ENCODE assay signal across 1 cellular context in the genomic region with DNA sequence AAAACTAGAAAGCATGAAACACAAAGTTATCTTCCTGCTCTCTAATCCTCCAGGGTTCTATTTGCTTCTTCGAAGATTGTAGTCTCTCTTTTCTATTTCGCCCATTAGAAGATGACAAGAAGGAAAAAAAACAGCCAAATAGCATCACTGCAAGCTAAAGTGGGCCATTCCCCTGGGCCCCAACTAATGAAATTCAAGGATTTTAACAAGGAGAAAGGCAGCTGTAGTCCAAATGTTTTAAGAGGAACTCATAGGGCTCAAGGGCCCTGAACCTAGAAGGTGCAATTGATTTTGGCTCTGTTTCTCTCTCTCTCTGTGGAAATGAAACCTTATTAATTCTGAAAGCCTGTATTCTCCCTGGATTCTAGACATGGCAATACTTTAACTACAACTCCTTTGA.
TF ChIP-seq lines count a peak whose summit lies in the region.

No MANE protein-coding gene starts in this region.

TF ChIP-seq in GM23338, 12 proteins besides CTCF, POLR2A, EP300 and RAD21 (continued from another document):
- TF ChIP-seq, protein P1, sequence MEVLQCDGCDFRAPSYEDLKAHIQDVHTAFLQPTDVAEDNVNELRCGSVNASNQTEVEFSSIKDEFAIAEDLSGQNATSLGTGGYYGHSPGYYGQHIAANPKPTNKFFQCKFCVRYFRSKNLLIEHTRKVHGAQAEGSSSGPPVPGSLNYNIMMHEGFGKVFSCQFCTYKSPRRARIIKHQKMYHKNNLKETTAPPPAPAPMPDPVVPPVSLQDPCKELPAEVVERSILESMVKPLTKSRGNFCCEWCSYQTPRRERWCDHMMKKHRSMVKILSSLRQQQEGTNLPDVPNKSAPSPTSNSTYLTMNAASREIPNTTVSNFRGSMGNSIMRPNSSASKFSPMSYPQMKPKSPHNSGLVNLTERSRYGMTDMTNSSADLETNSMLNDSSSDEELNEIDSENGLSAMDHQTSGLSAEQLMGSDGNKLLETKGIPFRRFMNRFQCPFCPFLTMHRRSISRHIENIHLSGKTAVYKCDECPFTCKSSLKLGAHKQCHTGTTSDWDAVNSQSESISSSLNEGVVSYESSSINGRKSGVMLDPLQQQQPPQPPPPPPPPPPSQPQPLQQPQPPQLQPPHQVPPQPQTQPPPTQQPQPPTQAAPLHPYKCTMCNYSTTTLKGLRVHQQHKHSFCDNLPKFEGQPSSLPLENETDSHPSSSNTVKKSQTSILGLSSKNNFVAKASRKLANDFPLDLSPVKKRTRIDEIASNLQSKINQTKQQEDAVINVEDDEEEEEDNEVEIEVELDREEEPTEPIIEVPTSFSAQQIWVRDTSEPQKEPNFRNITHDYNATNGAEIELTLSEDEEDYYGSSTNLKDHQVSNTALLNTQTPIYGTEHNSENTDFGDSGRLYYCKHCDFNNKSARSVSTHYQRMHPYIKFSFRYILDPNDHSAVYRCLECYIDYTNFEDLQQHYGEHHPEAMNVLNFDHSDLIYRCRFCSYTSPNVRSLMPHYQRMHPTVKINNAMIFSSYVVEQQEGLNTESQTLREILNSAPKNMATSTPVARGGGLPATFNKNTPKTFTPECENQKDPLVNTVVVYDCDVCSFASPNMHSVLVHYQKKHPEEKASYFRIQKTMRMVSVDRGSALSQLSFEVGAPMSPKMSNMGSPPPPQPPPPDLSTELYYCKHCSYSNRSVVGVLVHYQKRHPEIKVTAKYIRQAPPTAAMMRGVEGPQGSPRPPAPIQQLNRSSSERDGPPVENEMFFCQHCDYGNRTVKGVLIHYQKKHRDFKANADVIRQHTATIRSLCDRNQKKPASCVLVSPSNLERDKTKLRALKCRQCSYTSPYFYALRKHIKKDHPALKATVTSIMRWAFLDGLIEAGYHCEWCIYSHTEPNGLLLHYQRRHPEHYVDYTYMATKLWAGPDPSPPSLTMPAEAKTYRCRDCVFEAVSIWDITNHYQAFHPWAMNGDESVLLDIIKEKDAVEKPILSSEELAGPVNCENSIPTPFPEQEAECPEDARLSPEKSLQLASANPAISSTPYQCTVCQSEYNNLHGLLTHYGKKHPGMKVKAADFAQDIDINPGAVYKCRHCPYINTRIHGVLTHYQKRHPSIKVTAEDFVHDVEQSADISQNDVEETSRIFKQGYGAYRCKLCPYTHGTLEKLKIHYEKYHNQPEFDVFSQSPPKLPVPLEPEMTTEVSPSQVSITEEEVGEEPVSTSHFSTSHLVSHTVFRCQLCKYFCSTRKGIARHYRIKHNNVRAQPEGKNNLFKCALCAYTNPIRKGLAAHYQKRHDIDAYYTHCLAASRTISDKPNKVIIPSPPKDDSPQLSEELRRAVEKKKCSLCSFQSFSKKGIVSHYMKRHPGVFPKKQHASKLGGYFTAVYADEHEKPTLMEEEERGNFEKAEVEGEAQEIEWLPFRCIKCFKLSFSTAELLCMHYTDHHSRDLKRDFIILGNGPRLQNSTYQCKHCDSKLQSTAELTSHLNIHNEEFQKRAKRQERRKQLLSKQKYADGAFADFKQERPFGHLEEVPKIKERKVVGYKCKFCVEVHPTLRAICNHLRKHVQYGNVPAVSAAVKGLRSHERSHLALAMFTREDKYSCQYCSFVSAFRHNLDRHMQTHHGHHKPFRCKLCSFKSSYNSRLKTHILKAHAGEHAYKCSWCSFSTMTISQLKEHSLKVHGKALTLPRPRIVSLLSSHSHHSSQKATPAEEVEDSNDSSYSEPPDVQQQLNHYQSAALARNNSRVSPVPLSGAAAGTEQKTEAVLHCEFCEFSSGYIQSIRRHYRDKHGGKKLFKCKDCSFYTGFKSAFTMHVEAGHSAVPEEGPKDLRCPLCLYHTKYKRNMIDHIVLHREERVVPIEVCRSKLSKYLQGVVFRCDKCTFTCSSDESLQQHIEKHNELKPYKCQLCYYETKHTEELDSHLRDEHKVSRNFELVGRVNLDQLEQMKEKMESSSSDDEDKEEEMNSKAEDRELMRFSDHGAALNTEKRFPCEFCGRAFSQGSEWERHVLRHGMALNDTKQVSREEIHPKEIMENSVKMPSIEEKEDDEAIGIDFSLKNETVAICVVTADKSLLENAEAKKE (CRISPR knock-in tag; IDR thresholded peaks at IDR 0.05): no peak
- no peak for TF ChIP-seq EZH2 (IDR thresholded peaks at IDR 0.05; ENCODE audit: low read depth, unreplicated experiment)
- no peak for TF ChIP-seq STAT1 (IDR thresholded peaks at IDR 0.05; ENCODE audit: unreplicated experiment)
- no peak for TF ChIP-seq POLR2AphosphoS5 (IDR thresholded peaks at IDR 0.05; ENCODE audit: low read depth)
- no peak for TF ChIP-seq CREB1 (CRISPR knock-in tag; IDR thresholded peaks at IDR 0.05; ENCODE audit: low read depth)
- TF ChIP-seq ZNF114 (CRISPR knock-in tag; IDR thresholded peaks at IDR 0.05): no peak
- TF ChIP-seq, protein P2, sequence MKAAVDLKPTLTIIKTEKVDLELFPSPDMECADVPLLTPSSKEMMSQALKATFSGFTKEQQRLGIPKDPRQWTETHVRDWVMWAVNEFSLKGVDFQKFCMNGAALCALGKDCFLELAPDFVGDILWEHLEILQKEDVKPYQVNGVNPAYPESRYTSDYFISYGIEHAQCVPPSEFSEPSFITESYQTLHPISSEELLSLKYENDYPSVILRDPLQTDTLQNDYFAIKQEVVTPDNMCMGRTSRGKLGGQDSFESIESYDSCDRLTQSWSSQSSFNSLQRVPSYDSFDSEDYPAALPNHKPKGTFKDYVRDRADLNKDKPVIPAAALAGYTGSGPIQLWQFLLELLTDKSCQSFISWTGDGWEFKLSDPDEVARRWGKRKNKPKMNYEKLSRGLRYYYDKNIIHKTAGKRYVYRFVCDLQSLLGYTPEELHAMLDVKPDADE (IDR thresholded peaks at IDR 0.05): no peak
- TF ChIP-seq JUNB (IDR thresholded peaks at IDR 0.05; ENCODE audit: unreplicated experiment): no peak
